Comparison of ENCODE assay signal across 22 cellular contexts in the genomic region with DNA sequence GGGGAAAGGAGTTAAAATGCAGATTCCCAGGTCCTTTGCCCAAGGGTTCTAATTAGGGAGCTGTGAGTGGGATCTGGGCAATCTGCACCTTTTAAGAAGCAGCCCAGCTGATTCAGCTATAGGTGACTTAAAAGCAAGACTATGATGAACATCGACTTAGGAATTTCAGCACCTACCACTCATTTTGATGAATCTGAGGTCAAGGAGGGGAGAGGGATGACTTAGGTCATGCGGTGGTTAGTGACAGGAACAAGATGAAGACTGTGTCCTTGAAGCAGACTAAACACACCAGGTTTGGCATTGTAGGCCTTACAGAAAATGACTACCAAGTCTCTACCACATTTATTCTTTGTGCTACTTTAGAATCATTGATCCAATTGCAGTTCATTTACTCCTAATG.
A peak's percentile ranks its signal among the peaks of the same experiment; 100 is the strongest.
DNase-seq lines count a peak whose midpoint lies in the region; ATAC-seq, FAIRE-seq and TF ChIP-seq lines count a peak whose summit lies in the region.
"Had no signal": no experiment of that assay in that cellular context is flagged by ENCODE, and none has a peak within 500 bp of the region (broad histone marks: within the 10 kb centered on the region; RNA-seq: fewer than 3 reads in every experiment).

No MANE protein-coding gene starts in this region.

- TF ChIP-seq POLR2A in A549 (IDR thresholded peaks at IDR 0.05; ENCODE audit: low read length), result no peak

- H4K20me1 ChIP-seq in GM23248 (ENCODE audit: insufficient read depth), result no peaks in the 10 kb centered on the region
- H4K20me1 ChIP-seq: BLaER1 had no signal

- FAIRE-seq in A549 (lab: Jason Lieb, UNC), result peak; percentile 67

- H3K9ac ChIP-seq in GM23248, result no peak overlapping the region
- H3K9ac ChIP-seq: BLaER1 had no signal

- in situ Hi-C loops in GM23248 (cut with MboI), result no loop called here

- CTCF ChIA-PET in A549 (lab: Yijun Ruan, JAX), result interaction anchor here (0.7 to 1.9 kb wide), 2 partner anchors 11 to 13 kb away, joined by 3 to 5 read pairs; no protein-coding TSS in a partner anchor

- H3K4me1 ChIP-seq in A549 (no peaks in the 10 kb centered on the region), GM23248 (ENCODE audit: insufficient read depth) (peaks cover 30% of the 10 kb centered on the region), SJCRH30 (peaks cover 36% of the 10 kb centered on the region)
- H3K4me1 ChIP-seq: HAP-1 had no signal

- DNase-seq in A549 (ENCODE audit: low read depth in 1 of 2, low spot score in 1 of 2) (no peak), GM23248 (peak; percentile 7), SJCRH30 (no peak), kidney tubule cell (ENCODE audit: low spot score) (peak; percentile 60), NOMO-1 treated with DMSO at 0.1 percent for 48 hours (lab: John Stamatoyannopoulos, UW; ENCODE audit: unreplicated experiment) (no peak), ecto neural progenitor cell (ENCODE audit: low spot score) (no peak)
- DNase-seq in stimulated activated naive CD8-positive, alpha-beta T cell treated with anti-CD3 and anti-CD28 coated beads, Interleukin-15, amount 100 ng/mL, for 72 hours, result no peak
- DNase-seq: CD4-positive, alpha-beta T cell; COR-L47; DMS79; KG1; NCI-H1105 treated with DMSO at 0.1 percent for 48 hours; NCI-H2081; NCI-H2171; NCI-H345; NCI-H524; NCI-H774; NK-92 treated with Interleukin-12 subunit alpha and Interleukin-12 subunit beta, amount 100 ng/mL, for 24 hours had no signal

- no peak overlapping the region for H3K4me3 ChIP-seq in A549
- no peak overlapping the region for H3K4me3 ChIP-seq in GM23248
- no peak overlapping the region for H3K4me3 ChIP-seq in SJCRH30
- H3K4me3 ChIP-seq: BLaER1, GM23338, HAP-1 had no signal

- no peak overlapping the region for H3K4me3 Mint-ChIP-seq in stimulated activated naive CD8-positive, alpha-beta T cell treated with anti-CD3 and anti-CD28 coated beads, Interleukin-15, amount 100 ng/mL, for 72 hours
- H3K4me3 Mint-ChIP-seq: CD4-positive, alpha-beta T cell; GM23338 had no signal

- H3K79me2 ChIP-seq in GM23248 (ENCODE audit: insufficient read depth), result no peaks in the 10 kb centered on the region

- H3K27ac ChIP-seq in A549 (no peak overlapping the region), GM23248 (peak overlapping the region; percentile 74), SJCRH30 (peak overlapping the region; percentile 80)
- H3K27ac ChIP-seq: BLaER1 had no signal

- TF ChIP-seq EP300 in A549 (IDR thresholded peaks at IDR 0.05), result no peak

- H3K4me2 ChIP-seq in A549 (no peak overlapping the region), GM23248 (ENCODE audit: unreplicated experiment) (peak overlapping the region; percentile 37)
- H3K4me2 ChIP-seq: BLaER1, GM23338 had no signal

- peak overlapping the region; percentile 46; the same call in 1 of the 2 replicates for H2AFZ ChIP-seq in GM23248
- H2AFZ ChIP-seq: GM23338 had no signal

- peaks cover 14% of the 10 kb centered on the region for H3K4me1 Mint-ChIP-seq in stimulated activated naive CD8-positive, alpha-beta T cell treated with anti-CD3 and anti-CD28 coated beads, Interleukin-15, amount 100 ng/mL, for 72 hours
- H3K4me1 Mint-ChIP-seq: GM23338 had no signal

- TF ChIP-seq CTCF in A549 (IDR thresholded peaks at IDR 0.05), result no peak

- no peak for TF ChIP-seq RAD21 in A549 (conservative IDR thresholded peaks at IDR 0.05 in 1 of 2, IDR thresholded peaks at IDR 0.05 in 1 of 2)

- H3K9me2 ChIP-seq in GM23248 (ENCODE audit: insufficient read depth), result no peaks in the 10 kb centered on the region

- H3F3A ChIP-seq in GM23248 (ENCODE audit: insufficient read depth), result peaks cover 28% of the 10 kb centered on the region

- WGBS in A549 (ENCODE audit: missing lambda C conversion rate), result 58% methylated on average over 2 of the region's 2 CpGs
- WGBS in GM23248 (ENCODE audit: low coverage in 1 of 2, low lambda C conversion rate in 2 of 2, missing lambda C conversion rate in 2 of 2), 2 experiments, result 41 to 43% methylated on average over 2 of the region's 2 CpGs

- POLR2A ChIA-PET in A549 (lab: Yijun Ruan, JAX), result no interaction called here

- no peaks in the 10 kb centered on the region for H3K36me3 ChIP-seq in GM23248 (ENCODE audit: low read depth)
- no peaks in the 10 kb centered on the region for H3K36me3 ChIP-seq in SJCRH30
- H3K36me3 ChIP-seq: BLaER1, HAP-1 had no signal

- H3K27me3 ChIP-seq in GM23248 (replicated peaks; ENCODE audit: insufficient read depth) (no peaks in the 10 kb centered on the region), SJCRH30 (no peaks in the 10 kb centered on the region)
- H3K27me3 ChIP-seq: BLaER1 had no signal

- no peak for ATAC-seq in A549
- no peak for ATAC-seq in stimulated activated naive CD8-positive, alpha-beta T cell treated with anti-CD3 and anti-CD28 coated beads, Interleukin-15, amount 100 ng/mL, for 72 hours
- ATAC-seq: GM23338, Panc1 had no signal

- H3K27ac Mint-ChIP-seq in stimulated activated naive CD8-positive, alpha-beta T cell treated with anti-CD3 and anti-CD28 coated beads, Interleukin-15, amount 100 ng/mL, for 72 hours, result no peak overlapping the region
- H3K27ac Mint-ChIP-seq: CD4-positive, alpha-beta T cell; GM23338 had no signal

- H3K9me3 ChIP-seq in A549, result peaks cover 11% of the 10 kb centered on the region; the same call in 2 of the 3 replicates
- H3K9me3 ChIP-seq in GM23248 (ENCODE audit: low read depth), result no peaks in the 10 kb centered on the region
- no peaks in the 10 kb centered on the region for H3K9me3 ChIP-seq in SJCRH30 (replicated peaks)
- H3K9me3 ChIP-seq: HAP-1 had no signal

- peaks cover 19% of the 10 kb centered on the region for H3K27me3 Mint-ChIP-seq in stimulated activated naive CD8-positive, alpha-beta T cell treated with anti-CD3 and anti-CD28 coated beads, Interleukin-15, amount 100 ng/mL, for 72 hours
- H3K27me3 Mint-ChIP-seq: CD4-positive, alpha-beta T cell had no signal

- H3K9me3 Mint-ChIP-seq in stimulated activated naive CD8-positive, alpha-beta T cell treated with anti-CD3 and anti-CD28 coated beads, Interleukin-15, amount 100 ng/mL, for 72 hours, result peaks cover 0 to 12% of the 10 kb centered on the region in 2 donors
- H3K9me3 Mint-ChIP-seq: CD4-positive, alpha-beta T cell; GM23338 had no signal

TF ChIP-seq in A549, 52 proteins besides CTCF, POLR2A, EP300 and RAD21:
- TF ChIP-seq JUNB (IDR thresholded peaks at IDR 0.05), result no peak
- TF ChIP-seq, protein P1, sequence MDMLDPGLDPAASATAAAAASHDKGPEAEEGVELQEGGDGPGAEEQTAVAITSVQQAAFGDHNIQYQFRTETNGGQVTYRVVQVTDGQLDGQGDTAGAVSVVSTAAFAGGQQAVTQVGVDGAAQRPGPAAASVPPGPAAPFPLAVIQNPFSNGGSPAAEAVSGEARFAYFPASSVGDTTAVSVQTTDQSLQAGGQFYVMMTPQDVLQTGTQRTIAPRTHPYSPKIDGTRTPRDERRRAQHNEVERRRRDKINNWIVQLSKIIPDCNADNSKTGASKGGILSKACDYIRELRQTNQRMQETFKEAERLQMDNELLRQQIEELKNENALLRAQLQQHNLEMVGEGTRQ (IDR thresholded peaks at IDR 0.05), result no peak
- TF ChIP-seq, protein P2, sequence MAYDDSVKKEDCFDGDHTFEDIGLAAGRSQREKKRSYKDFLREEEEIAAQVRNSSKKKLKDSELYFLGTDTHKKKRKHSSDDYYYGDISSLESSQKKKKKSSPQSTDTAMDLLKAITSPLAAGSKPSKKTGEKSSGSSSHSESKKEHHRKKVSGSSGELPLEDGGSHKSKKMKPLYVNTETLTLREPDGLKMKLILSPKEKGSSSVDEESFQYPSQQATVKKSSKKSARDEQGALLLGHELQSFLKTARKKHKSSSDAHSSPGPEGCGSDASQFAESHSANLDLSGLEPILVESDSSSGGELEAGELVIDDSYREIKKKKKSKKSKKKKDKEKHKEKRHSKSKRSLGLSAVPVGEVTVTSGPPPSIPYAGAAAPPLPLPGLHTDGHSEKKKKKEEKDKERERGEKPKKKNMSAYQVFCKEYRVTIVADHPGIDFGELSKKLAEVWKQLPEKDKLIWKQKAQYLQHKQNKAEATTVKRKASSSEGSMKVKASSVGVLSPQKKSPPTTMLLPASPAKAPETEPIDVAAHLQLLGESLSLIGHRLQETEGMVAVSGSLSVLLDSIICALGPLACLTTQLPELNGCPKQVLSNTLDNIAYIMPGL (CRISPR knock-in tag; IDR thresholded peaks at IDR 0.05; ENCODE audit: borderline replicate concordance), result no peak
- TF ChIP-seq ZNF302 (CRISPR knock-in tag; IDR thresholded peaks at IDR 0.05), result no peak

Comparison
In these comparisons a context has a peak if more than half of its experiments do, and no peak if none do; other contexts are left out.
1. DNase-seq: peak in GM23248 (single experiment) and kidney tubule cell (single experiment); none in A549 (0 of 2), SJCRH30 (0 of 2), stimulated activated naive CD8-positive, alpha-beta T cell treated with anti-CD3 and anti-CD28 coated beads, Interleukin-15, amount 100 ng/mL, for 72 hours (0 of 2), NOMO-1 treated with DMSO at 0.1 percent for 48 hours (single experiment) and ecto neural progenitor cell (single experiment).
2. H3K27ac ChIP-seq: peak in GM23248 (single experiment) and SJCRH30 (single experiment); none in A549 (0 of 2).